In the genomic region with DNA sequence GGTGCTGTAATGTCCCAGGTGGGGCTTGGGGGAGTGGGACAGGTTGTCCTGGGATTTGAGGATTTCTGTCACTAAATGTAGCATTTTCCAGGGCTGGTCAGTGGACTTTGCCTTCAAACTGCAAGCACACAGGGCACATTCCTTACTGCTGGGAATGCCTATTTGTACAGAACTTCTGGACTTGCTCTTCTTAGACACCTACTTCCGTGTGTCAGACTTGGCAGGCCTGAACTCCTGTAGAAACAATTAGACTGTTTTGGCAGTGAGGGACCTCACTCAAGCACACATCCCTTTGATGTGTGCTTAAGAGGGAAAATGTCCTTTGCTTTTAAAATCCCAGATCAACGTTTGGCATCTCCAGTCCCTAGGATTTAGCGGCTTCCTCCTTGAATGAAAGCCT, we compare ENCODE assay signal across 19 cellular contexts.
"Had no signal": no experiment of that assay in that cellular context is flagged by ENCODE, and none has a peak within 500 bp of the region (broad histone marks: within the 10 kb centered on the region; RNA-seq: fewer than 3 reads in every experiment).

No MANE protein-coding gene starts in this region.

- ATAC-seq: activated CD4-positive, alpha-beta T cell treated with anti-CD3 and anti-CD28 coated beads for 36 hours; activated T-helper 17 cell treated with anti-CD3 and anti-CD28 coated beads, Interleukin-2, amount 50 U/mL, for 72 hours; sciatic nerve; stimulated activated effector memory CD8-positive, alpha-beta T cell treated with anti-CD3 and anti-CD28 coated beads, Interleukin-12 subunit alpha, Interleukin-12 subunit beta, amount 100 ng/mL, for 72 hours had no signal

- H3K4me3 ChIP-seq: breast epithelium, stomach, suprapubic skin, transverse colon, uterus had no signal

- H3K36me3 ChIP-seq: breast epithelium, transverse colon, uterus had no signal

- FAIRE-seq: small intestine had no signal

- DNase-seq: activated B cell treated with CpG ODN at 0.5 μM for 24 hours; activated CD4-positive, alpha-beta T cell treated with anti-CD3 and anti-CD28 coated beads for 36 hours; activated CD4-positive, alpha-beta T cell treated with anti-CD3 and anti-CD28 coated beads, Interleukin-2, amount 50 U/mL, for 4 hours; activated CD8-positive, alpha-beta memory T cell treated with anti-CD3 and anti-CD28 coated beads for 24 hours; activated CD8-positive, alpha-beta memory T cell treated with anti-CD3 and anti-CD28 coated beads, Interleukin-2, amount 50 U/mL, for 4 hours; activated naive CD4-positive, alpha-beta T cell; activated naive CD8-positive, alpha-beta T cell treated with anti-CD3 and anti-CD28 coated beads for 36 hours; activated T-cell treated with anti-CD3 and anti-CD28 coated beads, Interleukin-2, amount 50 U/mL, for 24 hours; amniotic stem cell; small intestine; stimulated activated CD4-positive, alpha-beta T cell treated with anti-CD3 and anti-CD28 coated beads, Interleukin-2, amount 100 ng/mL, for 24 hours; stomach; transverse colon; uterus had no signal

- H3K27me3 ChIP-seq: breast epithelium, stomach, suprapubic skin, transverse colon, uterus had no signal
